Comparison of ENCODE assay signal across 22 cellular contexts in genomic region chr9:1456301-1456999, GRCh38.
"Had no signal": no experiment of that assay in that cellular context is flagged by ENCODE, and none has a peak within 500 bp of the region (broad histone marks: within the 10 kb centered on the region; RNA-seq: fewer than 3 reads in every experiment).

No MANE protein-coding gene starts in this region.

- DNase-seq: islet precursor cell; left ventricle myocardium inferior; mesendoderm; naive thymus-derived CD4-positive, alpha-beta T cell; ovary; right lobe of liver; spleen; stimulated activated CD4-positive, alpha-beta T cell treated with anti-CD3 and anti-CD28 coated beads, Interleukin-4, amount 100 ng/mL, for 24 hours; stimulated activated naive CD4-positive, alpha-beta T cell; tibial artery; upper lobe of right lung; uterus had no signal

- H3K27me3 Mint-ChIP-seq: progenitor cell of endocrine pancreas had no signal

- H3K36me3 Mint-ChIP-seq: mesothelial cell of epicardium; natural killer cell treated with Interleukin-12 subunit alpha and Interleukin-12 subunit beta and Interleukin-15 and Interleukin-18, amount 100 ng/mL, for 72 hours; stimulated activated effector memory CD8-positive, alpha-beta T cell treated with anti-CD3 and anti-CD28 coated beads, Interleukin-12 subunit alpha, Interleukin-12 subunit beta, amount 100 ng/mL, for 72 hours had no signal

- H3K27ac ChIP-seq: left ventricle myocardium inferior, ovary, right atrium auricular region, right lobe of liver, spleen, suprapubic skin, thoracic aorta, tibial artery, upper lobe of right lung, uterus had no signal

- ATAC-seq: naive thymus-derived CD4-positive, alpha-beta T cell; natural killer cell treated with Interleukin-12 subunit alpha and Interleukin-12 subunit beta and Interleukin-15 and Interleukin-18, amount 100 ng/mL, for 72 hours; right lobe of liver; stimulated activated effector memory CD8-positive, alpha-beta T cell treated with anti-CD3 and anti-CD28 coated beads, Interleukin-12 subunit alpha, Interleukin-12 subunit beta, amount 100 ng/mL, for 72 hours; upper lobe of right lung had no signal

- H3K4me1 Mint-ChIP-seq: mesothelial cell of epicardium; naive thymus-derived CD4-positive, alpha-beta T cell; stimulated activated effector memory CD8-positive, alpha-beta T cell treated with anti-CD3 and anti-CD28 coated beads, Interleukin-12 subunit alpha, Interleukin-12 subunit beta, amount 100 ng/mL, for 72 hours had no signal

- H3K4me3 Mint-ChIP-seq: mesothelial cell of epicardium; naive thymus-derived CD4-positive, alpha-beta T cell; natural killer cell treated with Interleukin-12 subunit alpha and Interleukin-12 subunit beta and Interleukin-15 and Interleukin-18, amount 100 ng/mL, for 72 hours; stimulated activated effector memory CD8-positive, alpha-beta T cell treated with anti-CD3 and anti-CD28 coated beads, Interleukin-12 subunit alpha, Interleukin-12 subunit beta, amount 100 ng/mL, for 72 hours; stimulated activated naive CD8-positive, alpha-beta T cell treated with anti-CD3 and anti-CD28 coated beads, Interleukin-15, Interleukin-2, amounts not matched to agents 100 ng/mL and 50 ng/mL, for 24 hours had no signal

- H3K9me3 Mint-ChIP-seq: natural killer cell treated with Interleukin-12 subunit alpha and Interleukin-12 subunit beta and Interleukin-15 and Interleukin-18, amount 100 ng/mL, for 72 hours; stimulated activated effector memory CD8-positive, alpha-beta T cell treated with anti-CD3 and anti-CD28 coated beads, Interleukin-12 subunit alpha, Interleukin-12 subunit beta, amount 100 ng/mL, for 72 hours; stimulated activated naive CD8-positive, alpha-beta T cell treated with anti-CD3 and anti-CD28 coated beads, Interleukin-15, Interleukin-2, amounts not matched to agents 100 ng/mL and 50 ng/mL, for 24 hours had no signal

- H3K4me1 ChIP-seq: left ventricle myocardium inferior, right atrium auricular region, right lobe of liver, spleen, suprapubic skin, tibial artery, upper lobe of right lung, uterus had no signal

- H3K27me3 ChIP-seq: ovary, right atrium auricular region, right lobe of liver, spleen, suprapubic skin, tibial artery, upper lobe of right lung, uterus had no signal

- H3K4me3 ChIP-seq: left ventricle myocardium inferior, lung, ovary, right atrium auricular region, right lobe of liver, skin epidermis, spleen, suprapubic skin, thoracic aorta, tibial artery, upper lobe of right lung, uterus had no signal

- H3K9me3 ChIP-seq: left ventricle myocardium inferior, ovary, right atrium auricular region, right lobe of liver, spleen, suprapubic skin, thoracic aorta, tibial artery, upper lobe of right lung, uterus had no signal

- H3K36me3 ChIP-seq: left ventricle myocardium inferior, ovary, right atrium auricular region, right lobe of liver, spleen, suprapubic skin, thoracic aorta, tibial artery, upper lobe of right lung, uterus had no signal

- H3K27ac Mint-ChIP-seq: mesothelial cell of epicardium; naive thymus-derived CD4-positive, alpha-beta T cell; natural killer cell treated with Interleukin-12 subunit alpha and Interleukin-12 subunit beta and Interleukin-15 and Interleukin-18, amount 100 ng/mL, for 72 hours; progenitor cell of endocrine pancreas; stimulated activated effector memory CD8-positive, alpha-beta T cell treated with anti-CD3 and anti-CD28 coated beads, Interleukin-12 subunit alpha, Interleukin-12 subunit beta, amount 100 ng/mL, for 72 hours; stimulated activated naive CD8-positive, alpha-beta T cell treated with anti-CD3 and anti-CD28 coated beads, Interleukin-15, Interleukin-2, amounts not matched to agents 100 ng/mL and 50 ng/mL, for 24 hours had no signal
